In genomic region chr19:53977991-53978731, GRCh38 we compare ENCODE assay signal across 8 cellular contexts. TPM values are rescaled to one million over a fixed set of nuclear protein-coding genes. Genes with fewer than 3 reads are reported as not detected.
DNase-seq lines count a peak whose midpoint lies in the region; ATAC-seq and TF ChIP-seq lines count a peak whose summit lies in the region.

No MANE protein-coding gene starts in this region.

- H3K27me3 ChIP-seq in A673 (replicated peaks; ENCODE audit: insufficient read depth, low read depth, low read length, poor library complexity) = no peaks in the 10 kb centered on the region
- H3K27me3 ChIP-seq in heart left ventricle = peaks cover 21 to 79% (median 46%) of the 10 kb centered on the region in 9 donors
- H3K27me3 ChIP-seq in trophoblast cell (ENCODE audit: insufficient read depth, low read length) = peaks cover 22% of the 10 kb centered on the region

- no peaks in the 10 kb centered on the region for H3K79me2 ChIP-seq in trophoblast cell (ENCODE audit: control insufficient read depth, insufficient read depth, low read length, poor library complexity)

- no peak overlapping the region for H4K91ac ChIP-seq in trophoblast cell (ENCODE audit: low read depth, low read length)

- H3K4me1 Mint-ChIP-seq in IgD-negative memory B cell = peaks cover 4 to 11% (median 6%) of the 10 kb centered on the region in 3 donors

- no peak overlapping the region for H4K12ac ChIP-seq in trophoblast cell (ENCODE audit: low read depth, low read length)

- no peak overlapping the region for H3K23ac ChIP-seq in trophoblast cell (ENCODE audit: low read length)

- H3K36me3 ChIP-seq in A673 (ENCODE audit: insufficient read depth, low read length, poor library complexity, severe bottlenecking) (no peaks in the 10 kb centered on the region), heart left ventricle (no peaks in the 10 kb centered on the region), trophoblast cell (ENCODE audit: control insufficient read depth in 1 of 2, insufficient read depth in 2 of 2, low read length in 2 of 2) (no peaks in the 10 kb centered on the region)

- H3K36me3 Mint-ChIP-seq in IgD-negative memory B cell = peaks cover 3% of the 10 kb centered on the region
- H3K36me3 Mint-ChIP-seq in activated naive CD4-positive, alpha-beta T cell treated with anti-CD3 and anti-CD28 coated beads, Interleukin-2, amount 50 U/mL, for 72 hours = peaks cover 22 to 30% of the 10 kb centered on the region in 2 donors

- peak overlapping the region; percentile 70 to 93 (median 84) for H3K4me3 Mint-ChIP-seq in IgD-negative memory B cell

- BruUV-seq in A673 (replicated peaks; lab: Mats Ljungman, UMichigan) = no TSS peak

- H3K4me1 ChIP-seq in A673 (ENCODE audit: insufficient read depth, low read length, poor library complexity, severe bottlenecking) = peaks cover 23% of the 10 kb centered on the region
- peaks cover 0 to 37% (median 14%) of the 10 kb centered on the region in 12 donors for H3K4me1 ChIP-seq in heart left ventricle
- H3K4me1 ChIP-seq in trophoblast cell (ENCODE audit: control insufficient read depth in 1 of 2, insufficient read depth in 2 of 2, low read length in 2 of 2) = peaks cover 9 to 12% of the 10 kb centered on the region in 2 experiments

- H3K18ac ChIP-seq in trophoblast cell (ENCODE audit: low read length) = no peak overlapping the region

- H3K79me1 ChIP-seq in trophoblast cell (ENCODE audit: low read length) = peaks cover 3% of the 10 kb centered on the region

- H3K4ac ChIP-seq in trophoblast cell (ENCODE audit: low read depth, low read length) = no peak overlapping the region

- WGBS in heart left ventricle, 4 donors = 3 to 4% (median 4%) methylated on average over 36 to 54 of the region's 54 CpGs
- WGBS in trophoblast cell (ENCODE audit: extremely low coverage, insufficient coverage, insufficient read length) = no CpG with 5 or more reads among the region's 54 CpGs

- H2AK5ac ChIP-seq in trophoblast cell (ENCODE audit: low read length) = no peak overlapping the region

- peak; percentile 50 to 62 for ATAC-seq in activated naive CD4-positive, alpha-beta T cell treated with anti-CD3 and anti-CD28 coated beads, Interleukin-2, amount 50 U/mL, for 72 hours
- peak; percentile 56 to 83 (median 75) for ATAC-seq in heart left ventricle
- no peak for ATAC-seq in GM19328 (IDR thresholded peaks at IDR 0.05; ENCODE audit: unreplicated experiment)
- ATAC-seq in GM21381 (IDR thresholded peaks at IDR 0.05; ENCODE audit: unreplicated experiment) = no peak

- H3K27ac ChIP-seq in A673 (ENCODE audit: low read depth, low read length, poor library complexity, severe bottlenecking) (peak overlapping the region; percentile 61), heart left ventricle (peak overlapping the region in 3 of 12 donors; percentile 10 to 47 (median 34)), trophoblast cell (ENCODE audit: low read depth, low read length) (no peak overlapping the region)

- H3K9me3 ChIP-seq in A673 (ENCODE audit: low read depth, low read length, poor library complexity, severe bottlenecking) = no peaks in the 10 kb centered on the region
- no peaks in the 10 kb centered on the region for H3K9me3 ChIP-seq in heart left ventricle
- H3K9me3 ChIP-seq in trophoblast cell (ENCODE audit: insufficient read depth, low read depth, low read length) = peaks cover 15% of the 10 kb centered on the region

- H3K9me3 Mint-ChIP-seq in IgD-negative memory B cell = peaks cover 3 to 20% (median 9%) of the 10 kb centered on the region in 3 donors
- peaks cover 11 to 18% of the 10 kb centered on the region in 2 donors for H3K9me3 Mint-ChIP-seq in activated naive CD4-positive, alpha-beta T cell treated with anti-CD3 and anti-CD28 coated beads, Interleukin-2, amount 50 U/mL, for 72 hours

- intact Hi-C loops in A673 (cut with micrococcal nuclease; ENCODE audit: unreplicated experiment) = no loop called here
- intact Hi-C loops in heart left ventricle (cut with DNase I) = no loop called here

- H3K4me2 ChIP-seq in trophoblast cell (ENCODE audit: low read length) = peak overlapping the region; percentile 70

- no peak for TF ChIP-seq CTCF in A673 (conservative IDR thresholded peaks at IDR 0.05; ENCODE audit: low read depth, low read length)
- no peak for TF ChIP-seq CTCF in heart left ventricle (IDR thresholded peaks at IDR 0.05)

- H3K14ac ChIP-seq in trophoblast cell (ENCODE audit: low read length) = no peak overlapping the region

- no peak overlapping the region for H3K9ac ChIP-seq in trophoblast cell (ENCODE audit: low read length)

- H3K4me3 ChIP-seq in A673 (ENCODE audit: low read depth, low read length, poor library complexity, severe bottlenecking) (peak overlapping the region; percentile 35), heart left ventricle (peak overlapping the region in 11 of 12 donors; percentile 2 to 52 (median 39)), trophoblast cell (ENCODE audit: low read depth, low read length) (peak overlapping the region; percentile 64)

- POLR2A ChIA-PET in A673 (lab: Charles Lee; ENCODE audit: low non-redundant PET) = interaction anchor here (0.9 kb wide), 1 partner anchor 111 kb away, joined by 5 read pairs; no protein-coding TSS in a partner anchor

- DNase-seq in A673 (ENCODE audit: low spot score) (peak; percentile 96), heart left ventricle (peak; percentile 62 to 81 (median 73)), trophoblast cell (peak in 1 of 2 donors; percentile 23), DMS79 (lab: John Stamatoyannopoulos, UW) (no peak)
- peak in 1 of 2 donors; percentile 62 for DNase-seq in activated naive CD4-positive, alpha-beta T cell treated with anti-CD3 and anti-CD28 coated beads, Interleukin-2, amount 50 U/mL, for 72 hours (ENCODE audit: low spot score in 2 of 2)

- peaks cover 37% of the 10 kb centered on the region for H3K27me3 Mint-ChIP-seq in IgD-negative memory B cell

- no peak for TF ChIP-seq POLR2A in heart left ventricle (IDR thresholded peaks at IDR 0.05)

- peak overlapping the region; percentile 66 for H4K8ac ChIP-seq in trophoblast cell (ENCODE audit: low read depth, low read length)

- CTCF ChIA-PET in A673 (lab: Charles Lee) = interaction anchor here (0.9 kb wide), 1 partner anchor 16 kb away, joined by 11 read pairs; no protein-coding TSS in a partner anchor

- H2BK5ac ChIP-seq in trophoblast cell (ENCODE audit: low read depth, low read length, poor library complexity) = no peak overlapping the region

- no peak overlapping the region for H2BK120ac ChIP-seq in trophoblast cell (ENCODE audit: insufficient read depth, low read length, poor library complexity)

- H2AFZ ChIP-seq in trophoblast cell (ENCODE audit: insufficient read depth, low read length, poor library complexity) = peak overlapping the region; percentile 96

- no peak overlapping the region for H3K27ac Mint-ChIP-seq in IgD-negative memory B cell
- peak overlapping the region in 1 of 2 donors; percentile 55 for H3K27ac Mint-ChIP-seq in activated naive CD4-positive, alpha-beta T cell treated with anti-CD3 and anti-CD28 coated beads, Interleukin-2, amount 50 U/mL, for 72 hours

- H2BK12ac ChIP-seq in trophoblast cell (ENCODE audit: low read length) = no peak overlapping the region

RNA-seq across cellular contexts. Expression of gene CACNG6, which starts 13.3 kb away (rescaled TPM):
- total RNA-seq in A673 (2021) = 0.50 TPM in 1 of 2 replicates, not detected in the other
- polyA plus RNA-seq in IgD-negative memory B cell = not detected
- not detected for total RNA-seq in activated naive CD4-positive, alpha-beta T cell treated with anti-CD3 and anti-CD28 coated beads, Interleukin-2, amount 50 U/mL, for 72 hours
- not detected for total RNA-seq in heart left ventricle
- polyA plus RNA-seq in heart left ventricle = not detected
- polyA plus RNA-seq in trophoblast cell (2013) = 0.03 and 0.04 TPM in 2 replicates

RNA-seq across cellular contexts. Expression of gene CACNG8, which starts 15.4 kb away (rescaled TPM):
- total RNA-seq in A673 (2021) = 1.3 TPM in 2 replicates
- not detected for polyA plus RNA-seq in IgD-negative memory B cell
- not detected for total RNA-seq in activated naive CD4-positive, alpha-beta T cell treated with anti-CD3 and anti-CD28 coated beads, Interleukin-2, amount 50 U/mL, for 72 hours
- total RNA-seq in heart left ventricle = under 1 TPM in 5 of 9 donors, not detected in 4; 0.02 to 0.22 (median 0.10) TPM
- under 1 TPM; 0.06 to 0.15 TPM for polyA plus RNA-seq in heart left ventricle
- polyA plus RNA-seq in trophoblast cell (2013) = 0.06 and 0.10 TPM in 2 replicates

Comparison
In these comparisons a context has a peak if more than half of its experiments do, and no peak if none do; other contexts are left out.
1. ATAC-seq: peak in activated naive CD4-positive, alpha-beta T cell treated with anti-CD3 and anti-CD28 coated beads, Interleukin-2, amount 50 U/mL, for 72 hours (2 of 2) and heart left ventricle (4 of 4); none in GM19328 (single experiment) and GM21381 (single experiment).
2. Peak in every context shown above with its lines, with median percentiles within 50 percentile points of each other: H3K4me3 ChIP-seq.